In the genomic region with DNA sequence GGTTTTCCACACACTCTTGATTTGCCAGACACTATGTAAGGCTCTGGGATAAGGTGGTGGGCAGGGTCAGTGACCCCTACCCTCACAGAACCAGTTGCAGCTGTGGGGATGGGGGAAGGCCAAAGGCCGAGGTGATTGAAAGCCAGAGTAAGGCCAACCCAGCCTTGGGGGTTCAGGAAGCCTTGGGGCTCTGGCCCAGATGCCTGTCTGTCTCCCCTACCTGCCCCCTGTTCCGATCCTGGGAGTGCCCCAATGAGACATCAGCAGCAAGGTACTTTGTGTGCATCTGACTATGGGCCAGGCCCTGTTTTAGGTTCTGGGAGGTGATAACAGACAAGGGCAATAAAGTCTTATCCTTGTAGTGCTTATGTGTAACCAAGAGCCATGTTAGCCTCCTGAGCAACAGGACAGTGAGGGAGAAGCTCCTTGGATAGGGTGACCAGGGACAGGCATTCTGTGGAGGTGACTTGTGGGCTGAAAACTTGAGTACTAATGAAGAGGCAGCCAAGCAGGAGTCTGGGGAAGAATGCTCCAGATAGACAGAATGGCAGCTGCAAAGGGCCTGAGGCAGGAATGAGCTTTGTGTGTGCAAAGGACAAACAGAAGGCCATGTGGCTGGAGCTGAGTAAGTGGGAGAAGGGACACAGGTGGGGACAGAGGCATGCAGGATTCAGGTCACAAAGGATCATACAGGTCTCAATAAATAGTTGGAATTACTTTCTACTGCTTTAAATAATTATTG, we compare ENCODE assay signal across 22 cellular contexts. TPM values are rescaled to one million over a fixed set of nuclear protein-coding genes. Genes with fewer than 3 reads are reported as not detected.
DNase-seq lines count a peak whose midpoint lies in the region; ATAC-seq and TF ChIP-seq lines count a peak whose summit lies in the region.
"Had no signal": no experiment of that assay in that cellular context is flagged by ENCODE, and none has a peak within 500 bp of the region (broad histone marks: within the 10 kb centered on the region; RNA-seq: fewer than 3 reads in every experiment).

No MANE protein-coding gene starts in this region.

- H3K9me3 Mint-ChIP-seq in activated CD4-positive, alpha-beta T cell treated with anti-CD3 and anti-CD28 coated beads, Interleukin-2, amount 10 ng/mL, durations not matched to agents 7 days and 5 days = no peaks in the 10 kb centered on the region
- no peaks in the 10 kb centered on the region for H3K9me3 Mint-ChIP-seq in CD8-positive, alpha-beta memory T cell
- no peaks in the 10 kb centered on the region for H3K9me3 Mint-ChIP-seq in activated naive CD8-positive, alpha-beta T cell treated with anti-CD3 and anti-CD28 coated beads for 36 hours

- TF ChIP-seq CTCF in osteoblast (IDR thresholded peaks at IDR 0.05; ENCODE audit: extremely low read depth, low read depth, low read length) = no peak

- H3K4me1 Mint-ChIP-seq in activated CD4-positive, alpha-beta T cell treated with anti-CD3 and anti-CD28 coated beads, Interleukin-2, amount 10 ng/mL, durations not matched to agents 7 days and 5 days = peaks cover 100% of the 10 kb centered on the region
- peaks cover 98 to 100% (median 100%) of the 10 kb centered on the region in 3 donors for H3K4me1 Mint-ChIP-seq in CD8-positive, alpha-beta memory T cell
- peaks cover 95% of the 10 kb centered on the region for H3K4me1 Mint-ChIP-seq in activated naive CD8-positive, alpha-beta T cell treated with anti-CD3 and anti-CD28 coated beads for 36 hours

- POLR2A ChIA-PET in activated CD4-positive, alpha-beta T cell treated with anti-CD3 and anti-CD28 coated beads, Interleukin-2, amount 10 ng/mL, durations not matched to agents 7 days and 5 days (lab: Charles Lee) = no interaction called here
- POLR2A ChIA-PET in CD8-positive, alpha-beta memory T cell (lab: Charles Lee) = interaction anchor here (0.8 to 4.4 kb wide), 4 partner anchors 17 to 45 kb away, joined by 3 to 28 read pairs (median 6); no protein-coding TSS in a partner anchor

- peak overlapping the region; percentile 6 for H3K4me3 Mint-ChIP-seq in activated CD4-positive, alpha-beta T cell treated with anti-CD3 and anti-CD28 coated beads, Interleukin-2, amount 10 ng/mL, durations not matched to agents 7 days and 5 days
- H3K4me3 Mint-ChIP-seq in CD8-positive, alpha-beta memory T cell = peak overlapping the region; percentile 34 to 89 (median 81)
- no peak overlapping the region for H3K4me3 Mint-ChIP-seq in activated naive CD8-positive, alpha-beta T cell treated with anti-CD3 and anti-CD28 coated beads for 36 hours
- H3K4me3 Mint-ChIP-seq: brain had no signal

- peaks cover 28% of the 10 kb centered on the region for H4K20me1 ChIP-seq in osteoblast (ENCODE audit: insufficient read depth, low read length)

- H3K4me1 ChIP-seq in CD8-positive, alpha-beta memory T cell (ENCODE audit: insufficient read depth, low read length) = peaks cover 98% of the 10 kb centered on the region
- H3K4me1 ChIP-seq in osteoblast (ENCODE audit: insufficient read depth, low read length) = peaks cover 19% of the 10 kb centered on the region

- no peak for ATAC-seq in HG02642 (IDR thresholded peaks at IDR 0.05; ENCODE audit: poor library complexity, unreplicated experiment)
- ATAC-seq: esophagus mucosa, left ventricle myocardium superior had no signal

- DNase-seq in activated CD4-positive, alpha-beta T cell treated with anti-CD3 and anti-CD28 coated beads, Interleukin-2, amount 10 ng/mL, durations not matched to agents 7 days and 5 days = no peak
- no peak for DNase-seq in activated CD4-positive, alpha-beta T cell treated with anti-CD3 and anti-CD28 coated beads for 48 hours
- DNase-seq in CD8-positive, alpha-beta memory T cell = no peak
- DNase-seq in activated naive CD8-positive, alpha-beta T cell treated with anti-CD3 and anti-CD28 coated beads for 36 hours = no peak
- DNase-seq in osteoblast (ENCODE audit: insufficient read length, low spot score, missing footprints) (peak; percentile 37), NCI-H524 (lab: John Stamatoyannopoulos, UW) (no peak)
- DNase-seq in stimulated activated naive CD4-positive, alpha-beta T cell (lab: John Stamatoyannopoulos, UW) = no peak
- DNase-seq: activated CD4-positive, alpha-beta T cell treated with anti-CD3 and anti-CD28 coated beads, Interleukin-2, amount 50 U/mL, for 1 hour; activated gamma-delta T cell; dermis blood vessel endothelial cell; KBM-7; left ventricle myocardium superior; NCI-H1048; NCI-H2081 treated with DMSO at 0.1 percent for 48 hours; NCI-H524 treated with DMSO at 0.1 percent for 48 hours; SIG-M5; thyroid gland had no signal

- no peaks in the 10 kb centered on the region for H3K27me3 ChIP-seq in CD8-positive, alpha-beta memory T cell (ENCODE audit: insufficient read depth, low read length, poor library complexity, severe bottlenecking)
- no peaks in the 10 kb centered on the region for H3K27me3 ChIP-seq in osteoblast (ENCODE audit: insufficient read depth, low read length)
- H3K27me3 ChIP-seq: thyroid gland had no signal

- H3K79me2 ChIP-seq in osteoblast (ENCODE audit: insufficient read depth, low read length) = peaks cover 69% of the 10 kb centered on the region

- H3K36me3 ChIP-seq in CD8-positive, alpha-beta memory T cell (ENCODE audit: insufficient read depth, low read length) = peaks cover 22% of the 10 kb centered on the region
- no peaks in the 10 kb centered on the region for H3K36me3 ChIP-seq in osteoblast (ENCODE audit: insufficient read depth, low read length)

- H3K9me3 ChIP-seq in CD8-positive, alpha-beta memory T cell (ENCODE audit: low read length) = no peaks in the 10 kb centered on the region
- H3K9me3 ChIP-seq in osteoblast (ENCODE audit: low read depth, low read length) = no peaks in the 10 kb centered on the region
- H3K9me3 ChIP-seq: thyroid gland had no signal

- no peak overlapping the region for H3K4me3 ChIP-seq in CD8-positive, alpha-beta memory T cell (ENCODE audit: low read length)
- H3K4me3 ChIP-seq in osteoblast (ENCODE audit: insufficient read depth, low read length) = no peak overlapping the region
- H3K4me3 ChIP-seq: smooth muscle cell, thyroid gland had no signal

- CTCF ChIA-PET in activated CD4-positive, alpha-beta T cell treated with anti-CD3 and anti-CD28 coated beads, Interleukin-2, amount 10 ng/mL, durations not matched to agents 7 days and 5 days (lab: Charles Lee) = interaction anchor here (1.2 to 7.9 kb wide), 5 partner anchors 9 to 81 kb away, joined by 3 to 58 read pairs (median 6); partner anchors contain the start of gene PRXL2A
- CTCF ChIA-PET in CD8-positive, alpha-beta memory T cell (lab: Charles Lee) = interaction anchor here (1.2 to 7.3 kb wide), 7 partner anchors 12 to 45 kb away, joined by 3 to 96 read pairs (median 13); no protein-coding TSS in a partner anchor

- no peaks in the 10 kb centered on the region for H3K27me3 Mint-ChIP-seq in activated CD4-positive, alpha-beta T cell treated with anti-CD3 and anti-CD28 coated beads, Interleukin-2, amount 10 ng/mL, durations not matched to agents 7 days and 5 days
- peaks cover 0 to 5% of the 10 kb centered on the region in 2 donors for H3K27me3 Mint-ChIP-seq in CD8-positive, alpha-beta memory T cell
- no peaks in the 10 kb centered on the region for H3K27me3 Mint-ChIP-seq in activated naive CD8-positive, alpha-beta T cell treated with anti-CD3 and anti-CD28 coated beads for 36 hours
- H3K27me3 Mint-ChIP-seq: brain had no signal

- H2AFZ ChIP-seq in osteoblast (ENCODE audit: low read length) = no peak overlapping the region

- no peak overlapping the region for H3K4me2 ChIP-seq in osteoblast (ENCODE audit: insufficient read depth, low read length)
- H3K4me2 ChIP-seq: smooth muscle cell had no signal

- H3K27ac Mint-ChIP-seq in activated CD4-positive, alpha-beta T cell treated with anti-CD3 and anti-CD28 coated beads, Interleukin-2, amount 10 ng/mL, durations not matched to agents 7 days and 5 days = peak overlapping the region; percentile 38
- peak overlapping the region; percentile 88 to 99 (median 94) for H3K27ac Mint-ChIP-seq in CD8-positive, alpha-beta memory T cell
- peak overlapping the region; percentile 96 for H3K27ac Mint-ChIP-seq in activated naive CD8-positive, alpha-beta T cell treated with anti-CD3 and anti-CD28 coated beads for 36 hours

- peaks cover 85% of the 10 kb centered on the region for H3K36me3 Mint-ChIP-seq in activated CD4-positive, alpha-beta T cell treated with anti-CD3 and anti-CD28 coated beads, Interleukin-2, amount 10 ng/mL, durations not matched to agents 7 days and 5 days (ENCODE audit: low read depth)
- peaks cover 13 to 44% (median 24%) of the 10 kb centered on the region in 3 donors for H3K36me3 Mint-ChIP-seq in CD8-positive, alpha-beta memory T cell
- H3K36me3 Mint-ChIP-seq in activated naive CD8-positive, alpha-beta T cell treated with anti-CD3 and anti-CD28 coated beads for 36 hours = peaks cover 57% of the 10 kb centered on the region

- H3K27ac ChIP-seq in CD8-positive, alpha-beta memory T cell (ENCODE audit: low read depth, low read length) = no peak overlapping the region
- no peak overlapping the region for H3K27ac ChIP-seq in osteoblast (ENCODE audit: low read depth, low read length)

RNA-seq across cellular contexts. Expression of gene TSPAN14, which starts 35.4 kb away (rescaled TPM):
- 100 to 1,000 TPM; 127 to 143 TPM for total RNA-seq in activated CD4-positive, alpha-beta T cell treated with anti-CD3 and anti-CD28 coated beads, Interleukin-2, amount 10 ng/mL, durations not matched to agents 7 days and 5 days
- 10 to 100 TPM; 46.1 to 46.8 TPM for total RNA-seq in CD8-positive, alpha-beta memory T cell
- polyA plus RNA-seq in CD8-positive, alpha-beta memory T cell = 220 TPM
- total RNA-seq in activated naive CD8-positive, alpha-beta T cell treated with anti-CD3 and anti-CD28 coated beads for 36 hours = 10 to 100 TPM; 39.6 to 40.4 TPM
- 19.2 and 23.9 TPM in 2 replicates for total RNA-seq in osteoblast

RNA-seq across cellular contexts. Expression of gene SH2D4B, which starts 48.2 kb away (rescaled TPM):
- total RNA-seq in activated CD4-positive, alpha-beta T cell treated with anti-CD3 and anti-CD28 coated beads, Interleukin-2, amount 10 ng/mL, durations not matched to agents 7 days and 5 days = under 1 TPM; 0.07 to 0.10 TPM
- total RNA-seq in CD8-positive, alpha-beta memory T cell = under 1 TPM; 0.11 to 0.13 TPM
- polyA plus RNA-seq in CD8-positive, alpha-beta memory T cell = not detected
- total RNA-seq in activated naive CD8-positive, alpha-beta T cell treated with anti-CD3 and anti-CD28 coated beads for 36 hours = under 1 TPM; 0.08 to 0.18 TPM
- under 0.01 TPM in 1 of 2 replicates, not detected in the other for total RNA-seq in osteoblast
- total RNA-seq: left ventricle myocardium superior, myocyte had no signal
- polyA plus RNA-seq: smooth muscle cell had no signal

Comparison
In these comparisons a context has a peak if more than half of its experiments do, and no peak if none do; other contexts are left out.
1. H3K27ac Mint-ChIP-seq: peak in every context shown above with its lines; median percentile 96 in activated naive CD8-positive, alpha-beta T cell treated with anti-CD3 and anti-CD28 coated beads for 36 hours; 94 in CD8-positive, alpha-beta memory T cell; 38 in activated CD4-positive, alpha-beta T cell treated with anti-CD3 and anti-CD28 coated beads, Interleukin-2, amount 10 ng/mL, durations not matched to agents 7 days and 5 days.